In the genomic region with DNA sequence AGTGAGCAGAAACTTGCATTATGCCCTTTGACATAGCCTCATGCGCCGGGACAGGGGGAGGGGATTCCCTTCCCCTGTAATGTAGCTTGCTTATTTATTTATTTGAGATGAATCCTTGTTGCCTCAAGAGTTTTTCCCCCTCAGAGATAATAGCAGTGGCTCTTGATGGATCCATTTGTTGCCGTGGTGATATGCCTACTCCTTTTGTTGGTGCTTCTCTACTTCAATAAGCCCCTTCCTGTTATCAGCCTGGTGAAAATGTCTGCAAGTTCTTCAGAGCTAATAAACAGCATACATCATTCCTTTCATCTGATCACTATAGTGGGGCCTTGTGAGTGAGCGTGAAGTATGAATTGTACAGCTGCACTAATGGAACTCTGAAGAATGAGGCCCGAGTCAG, we compare ENCODE assay signal across 21 cellular contexts. TPM values are rescaled to one million over a fixed set of nuclear protein-coding genes. Genes with fewer than 3 reads are reported as not detected.
A peak's percentile ranks its signal among the peaks of the same experiment; 100 is the strongest.
DNase-seq lines count a peak whose midpoint lies in the region; ATAC-seq, FAIRE-seq and TF ChIP-seq lines count a peak whose summit lies in the region.
"Had no signal": no experiment of that assay in that cellular context is flagged by ENCODE, and none has a peak within 500 bp of the region (broad histone marks: within the 10 kb centered on the region; RNA-seq: fewer than 3 reads in every experiment).

No MANE protein-coding gene starts in this region.

- POLR2A ChIA-PET in HepG2 (lab: Yijun Ruan, JAX) = interaction anchor here (0.7 to 11.8 kb wide), 12 partner anchors 11 to 284 kb away, joined by 3 to 160 read pairs (median 16); partner anchors contain the start of genes CCNYL1, FZD5, METTL21A and PLEKHM3

- H3K9ac ChIP-seq in HepG2 (ENCODE audit: insufficient read depth, low read depth, low read length) = no peak overlapping the region
- H3K9ac ChIP-seq: parathyroid adenoma had no signal

- H3K9me3 ChIP-seq in HepG2 (ENCODE audit: low read length) = no peaks in the 10 kb centered on the region

- TF ChIP-seq POLR2A in HepG2 (IDR thresholded peaks at IDR 0.05; ENCODE audit: insufficient read depth in 1 of 2, low read depth in 2 of 2, low read length in 2 of 2) = no peak

- FAIRE-seq in HepG2 (lab: Jason Lieb, UNC) = no peak
- FAIRE-seq: TTC549 had no signal

- CTCF ChIA-PET in HepG2 (lab: Yijun Ruan, JAX; ENCODE audit: low intra/inter-chr PET ratio, low total read pairs) = no interaction called here

- H3K27ac ChIP-seq in HepG2 (ENCODE audit: extremely low read length, insufficient read depth, low read length) = peak overlapping the region; percentile 2
- H3K27ac ChIP-seq: C4-2B, parathyroid adenoma, PC-9 had no signal

- BruUV-seq in HepG2 (replicated peaks; lab: Mats Ljungman, UMichigan) = no TSS peak

- in situ Hi-C loops in HepG2 (cut with HindIII; ENCODE audit: extremely low pct_ligation_motif_present, low pct_unique_long_range_greater_than_20kb) = no loop called here

- no peaks in the 10 kb centered on the region for H3K79me2 ChIP-seq in HepG2 (ENCODE audit: insufficient read depth, low read length)
- H3K79me2 ChIP-seq: parathyroid adenoma had no signal

- TF ChIP-seq EP300 in HepG2 (IDR thresholded peaks at IDR 0.05; ENCODE audit: low read depth in 2 of 2, low read length in 2 of 2) = no peak
- no peak for TF ChIP-seq EP300 in HepG2 (CRISPR knock-in tag; IDR thresholded peaks at IDR 0.05; ENCODE audit: borderline replicate concordance)

- H3K4me1 ChIP-seq in HepG2 (ENCODE audit: insufficient read depth, low read length) = peaks cover 77% of the 10 kb centered on the region

- WGBS in HepG2 (ENCODE audit: low lambda C conversion rate) = 92% methylated on average over 5 of the region's 5 CpGs

- no peaks in the 10 kb centered on the region for H4K20me1 ChIP-seq in HepG2 (ENCODE audit: insufficient read depth, low read length)

- no peak overlapping the region for H2AFZ ChIP-seq in HepG2 (ENCODE audit: low read length)
- H2AFZ ChIP-seq: parathyroid adenoma, PC-9 had no signal

- TF ChIP-seq CTCF in HepG2 (CRISPR knock-in tag; IDR thresholded peaks at IDR 0.05) = no peak

- intact Hi-C loops in HepG2 (cut with micrococcal nuclease; ENCODE audit: unreplicated experiment) = no loop called here

- H3K4me3 ChIP-seq in HepG2 (replicated peaks in 1 of 3; ENCODE audit: insufficient read depth in 1 of 3, low read depth in 2 of 3, low read length in 3 of 3) = no peak overlapping the region
- H3K4me3 ChIP-seq: PC-9 had no signal

- peaks cover 8 to 13% of the 10 kb centered on the region in 2 experiments for H3K36me3 ChIP-seq in HepG2 (replicated peaks in 1 of 2; ENCODE audit: control insufficient read depth in 1 of 2, insufficient read depth in 2 of 2, low read length in 2 of 2)

- no peaks in the 10 kb centered on the region for H3K27me3 ChIP-seq in HepG2 (ENCODE audit: control insufficient read depth in 1 of 2, insufficient read depth in 2 of 2, low read length in 2 of 2)

- no peak for TF ChIP-seq RAD21 in HepG2 (CRISPR knock-in tag; IDR thresholded peaks at IDR 0.05)

- peak; percentile 78 for DNase-seq in DMS153 (lab: John Stamatoyannopoulos, UW)
- peak; percentile 91 for DNase-seq in NCI-H1436 (lab: John Stamatoyannopoulos, UW)
- DNase-seq in NCI-H748 (lab: John Stamatoyannopoulos, UW; ENCODE audit: unreplicated experiment) = peak; percentile 97
- DNase-seq in HepG2 (ENCODE audit: low spot score) = peak; percentile 33
- DNase-seq in retina = no peak
- DNase-seq: activated CD4-positive, alpha-beta T cell treated with anti-CD3 and anti-CD28 coated beads for 4 hours; DMS 273 treated with DMSO at 0.1 percent for 48 hours; GOT3; Kasumi-1; naive B cell; NCI-H1694; NCI-H526 treated with DMSO at 0.1 percent for 48 hours; PC-9; SHP77 treated with DMSO at 0.1 percent for 48 hours had no signal

- ATAC-seq in HepG2 (no peak), HG03159 (IDR thresholded peaks at IDR 0.05; ENCODE audit: unreplicated experiment) (no peak), HG03025 (IDR thresholded peaks at IDR 0.05; ENCODE audit: low FRiP score, unreplicated experiment) (no peak), HG03095 (IDR thresholded peaks at IDR 0.05; ENCODE audit: unreplicated experiment) (no peak)
- ATAC-seq: stimulated activated effector memory CD8-positive, alpha-beta T cell treated with anti-CD3 and anti-CD28 coated beads, Interleukin-12 subunit alpha, Interleukin-12 subunit beta, amount 100 ng/mL, for 72 hours had no signal

- H3K4me2 ChIP-seq in HepG2 (ENCODE audit: low read depth, low read length) = no peak overlapping the region
- H3K4me2 ChIP-seq: PC-9 had no signal

TF ChIP-seq in HepG2, 621 proteins besides CTCF, POLR2A, EP300 and RAD21 (continues in another document):
- TF ChIP-seq TCF12 (IDR thresholded peaks at IDR 0.05) = no peak
- no peak for TF ChIP-seq TCF12 (CRISPR knock-in tag; IDR thresholded peaks at IDR 0.05)
- TF ChIP-seq JUND (CRISPR knock-in tag; IDR thresholded peaks at IDR 0.05) = no peak
- TF ChIP-seq ERF (CRISPR knock-in tag; IDR thresholded peaks at IDR 0.05) = no peak
- no peak for TF ChIP-seq POLR2AphosphoS5 (IDR thresholded peaks at IDR 0.05; ENCODE audit: low read depth, low read length)
- TF ChIP-seq, protein P1, sequence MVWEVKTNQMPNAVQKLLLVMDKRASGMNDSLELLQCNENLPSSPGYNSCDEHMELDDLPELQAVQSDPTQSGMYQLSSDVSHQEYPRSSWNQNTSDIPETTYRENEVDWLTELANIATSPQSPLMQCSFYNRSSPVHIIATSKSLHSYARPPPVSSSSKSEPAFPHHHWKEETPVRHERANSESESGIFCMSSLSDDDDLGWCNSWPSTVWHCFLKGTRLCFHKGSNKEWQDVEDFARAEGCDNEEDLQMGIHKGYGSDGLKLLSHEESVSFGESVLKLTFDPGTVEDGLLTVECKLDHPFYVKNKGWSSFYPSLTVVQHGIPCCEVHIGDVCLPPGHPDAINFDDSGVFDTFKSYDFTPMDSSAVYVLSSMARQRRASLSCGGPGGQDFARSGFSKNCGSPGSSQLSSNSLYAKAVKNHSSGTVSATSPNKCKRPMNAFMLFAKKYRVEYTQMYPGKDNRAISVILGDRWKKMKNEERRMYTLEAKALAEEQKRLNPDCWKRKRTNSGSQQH (CRISPR knock-in tag; IDR thresholded peaks at IDR 0.05; ENCODE audit: low read depth) = no peak

RNA-seq across cellular contexts. Expression of gene FZD5, which starts 19.4 kb away (rescaled TPM):
- 28.9 and 34.3 TPM in 2 replicates for total RNA-seq in HepG2 (2016; rRNA removed; fragmentation: Illumina TruSeq; extraction: Trizol)
- total RNA-seq in HepG2 (2016; cell fraction: cytosol; rRNA removed; fragmentation: Illumina TruSeq; extraction: Trizol; ENCODE audit: low read depth) = 3.1 and 4.0 TPM in 2 replicates
- 27.1 and 33.9 TPM in 2 replicates for total RNA-seq in HepG2 (2016; cell fraction: insoluble cytoplasmic fraction; rRNA removed; fragmentation: Illumina TruSeq; extraction: Trizol)
- 17.9 and 18.6 TPM in 2 replicates for total RNA-seq in HepG2 (2016; cell fraction: membrane; rRNA removed; fragmentation: Illumina TruSeq; extraction: Trizol)
- total RNA-seq in HepG2 (2016; cell fraction: nucleus; rRNA removed; fragmentation: Illumina TruSeq; extraction: Trizol) = 49.9 and 55.0 TPM in 2 replicates
- 25.3 and 29.1 TPM in 2 replicates for polyA plus RNA-seq in HepG2 (2011; rRNA removed)
- 17.7 and 21.9 TPM in 2 replicates for polyA plus RNA-seq in HepG2 (2011; cell fraction: cytosol; rRNA removed)
- polyA plus RNA-seq in HepG2 (2011; cell fraction: nucleus; rRNA removed) = 46.8 and 48.3 TPM in 2 replicates
- polyA plus RNA-seq in HepG2 (2012) = 41.5 and 51.6 TPM in 2 replicates
- 1.9 and 2.0 TPM in 2 replicates for polyA plus RNA-seq in HepG2 (2016; cell fraction: cytosol; fragmentation: Illumina TruSeq; extraction: Trizol; ENCODE audit: low read depth)
- polyA plus RNA-seq in HepG2 (2016; cell fraction: insoluble cytoplasmic fraction; fragmentation: Illumina TruSeq; extraction: Trizol; ENCODE audit: low read depth) = 21.1 and 22.9 TPM in 2 replicates
- 6.8 and 7.4 TPM in 2 replicates for polyA plus RNA-seq in HepG2 (2016; cell fraction: membrane; fragmentation: Illumina TruSeq; extraction: Trizol; ENCODE audit: low read depth)
- polyA plus RNA-seq in HepG2 (2016; cell fraction: nucleus; fragmentation: Illumina TruSeq; extraction: Trizol; ENCODE audit: insufficient read depth, low read depth) = 38.4 and 40.1 TPM in 2 replicates
- 4.3 and 130 TPM in 2 replicates for polyA minus RNA-seq in HepG2 (2011; rRNA and poly(A)+ RNA removed; ENCODE audit: low replicate concordance)
- polyA minus RNA-seq in HepG2 (2011; cell fraction: cytosol; rRNA and poly(A)+ RNA removed) = 61.0 and 69.9 TPM in 2 replicates
- 116 and 135 TPM in 2 replicates for polyA minus RNA-seq in HepG2 (2011; cell fraction: nucleus; rRNA and poly(A)+ RNA removed)

RNA-seq across cellular contexts. Expression of gene CCNYL1, which starts 38.9 kb away (rescaled TPM):
- total RNA-seq in HepG2 (2016; rRNA removed; fragmentation: Illumina TruSeq; extraction: Trizol) = 12.5 and 20.2 TPM in 2 replicates
- 27.0 and 29.5 TPM in 2 replicates for total RNA-seq in HepG2 (2016; cell fraction: cytosol; rRNA removed; fragmentation: Illumina TruSeq; extraction: Trizol; ENCODE audit: low read depth)
- total RNA-seq in HepG2 (2016; cell fraction: insoluble cytoplasmic fraction; rRNA removed; fragmentation: Illumina TruSeq; extraction: Trizol) = 10.0 and 17.8 TPM in 2 replicates
- 33.7 and 38.3 TPM in 2 replicates for total RNA-seq in HepG2 (2016; cell fraction: membrane; rRNA removed; fragmentation: Illumina TruSeq; extraction: Trizol)
- 16.4 and 19.2 TPM in 2 replicates for total RNA-seq in HepG2 (2016; cell fraction: nucleus; rRNA removed; fragmentation: Illumina TruSeq; extraction: Trizol)
- 13.8 and 16.2 TPM in 2 replicates for polyA plus RNA-seq in HepG2 (2011; rRNA removed)
- 6.9 and 11.0 TPM in 2 replicates for polyA plus RNA-seq in HepG2 (2011; cell fraction: cytosol; rRNA removed)
- 9.8 and 10.3 TPM in 2 replicates for polyA plus RNA-seq in HepG2 (2011; cell fraction: nucleus; rRNA removed)
- polyA plus RNA-seq in HepG2 (2012) = 17.2 and 21.4 TPM in 2 replicates
- polyA plus RNA-seq in HepG2 (2016; cell fraction: cytosol; fragmentation: Illumina TruSeq; extraction: Trizol; ENCODE audit: low read depth) = 43.2 and 48.7 TPM in 2 replicates
- 35.4 and 41.7 TPM in 2 replicates for polyA plus RNA-seq in HepG2 (2016; cell fraction: insoluble cytoplasmic fraction; fragmentation: Illumina TruSeq; extraction: Trizol; ENCODE audit: low read depth)
- 77.8 and 84.1 TPM in 2 replicates for polyA plus RNA-seq in HepG2 (2016; cell fraction: membrane; fragmentation: Illumina TruSeq; extraction: Trizol; ENCODE audit: low read depth)
- polyA plus RNA-seq in HepG2 (2016; cell fraction: nucleus; fragmentation: Illumina TruSeq; extraction: Trizol; ENCODE audit: insufficient read depth, low read depth) = 34.4 and 39.4 TPM in 2 replicates
- 3.2 and 9.0 TPM in 2 replicates for polyA minus RNA-seq in HepG2 (2011; rRNA and poly(A)+ RNA removed; ENCODE audit: low replicate concordance)
- polyA minus RNA-seq in HepG2 (2011; cell fraction: cytosol; rRNA and poly(A)+ RNA removed) = 16.2 and 19.4 TPM in 2 replicates
- 19.1 and 23.7 TPM in 2 replicates for polyA minus RNA-seq in HepG2 (2011; cell fraction: nucleus; rRNA and poly(A)+ RNA removed)
